39 cellular contexts compared by ENCODE assay signal in genomic region chr14:97354119-97354722, GRCh38.
"Had no signal": no experiment of that assay in that cellular context is flagged by ENCODE, and none has a peak within 500 bp of the region (broad histone marks: within the 10 kb centered on the region; RNA-seq: fewer than 3 reads in every experiment).

No MANE protein-coding gene starts in this region.

- H3K36me3 ChIP-seq: adrenal gland, ascending aorta, brain microvascular endothelial cell, breast epithelium, cardiac muscle cell had no signal

- H3K9me3 ChIP-seq: adrenal gland, ascending aorta, body of pancreas, breast epithelium had no signal

- H3K27ac ChIP-seq: adrenal gland, ascending aorta, body of pancreas, brain microvascular endothelial cell, breast epithelium, cardiac muscle cell had no signal

- H3K27ac Mint-ChIP-seq: activated naive CD4-positive, alpha-beta T cell treated with anti-CD3 and anti-CD28 coated beads for 36 hours; activated naive CD4-positive, alpha-beta T cell treated with anti-CD3 and anti-CD28 coated beads, Interleukin-2, amount 10 ng/mL, durations not matched to agents 7 days and 5 days; activated naive CD8-positive, alpha-beta T cell; activated naive CD8-positive, alpha-beta T cell treated with anti-CD3 and anti-CD28 coated beads, Interleukin-2, amount 10 ng/mL, durations not matched to agents 7 days and 5 days; activated naive CD8-positive, alpha-beta T cell treated with anti-CD3 and anti-CD28 coated beads, Interleukin-2, amount 50 U/mL, for 24 hours; activated T-cell treated with anti-CD3 and anti-CD28 coated beads, Interleukin-2, amount 50 U/mL, for 24 hours; activated T-cell treated with anti-CD3 and anti-CD28 coated beads, Interleukin-2, amount 50 U/mL, for 72 hours; activated T-helper 1 cell treated with anti-CD3 and anti-CD28 coated beads, Interleukin-12 subunit alpha, Interleukin-12 subunit beta, Interleukin-2, Interleukin-4 antibody, amounts not matched to agents 30 ng/mL and 10 ng/mL and 1 ng/mL, durations not matched to agents 14 hours and 24 hours and 36 hours; activated T-helper 17 cell treated with anti-CD3 and anti-CD28 coated beads, Interleukin-2, amount 50 U/mL, for 72 hours; activated T-helper 2 cell treated with anti-CD3 and anti-CD28 coated beads, Interferon-gamma antibody, Interleukin-2, Interleukin-4, amounts not matched to agents 10 μg/mL and 5 μg/mL and 100 μg/mL, durations not matched to agents 14 hours and 24 hours and 36 hours; brain had no signal

- H3K4me1 Mint-ChIP-seq: activated T-helper 17 cell treated with anti-CD3 and anti-CD28 coated beads, Interleukin-2, amount 50 U/mL, for 72 hours had no signal

- H3K27me3 ChIP-seq: ascending aorta, body of pancreas, brain microvascular endothelial cell, cardiac muscle cell had no signal

- H3K36me3 Mint-ChIP-seq: activated naive CD8-positive, alpha-beta T cell; activated naive CD8-positive, alpha-beta T cell treated with anti-CD3 and anti-CD28 coated beads for 36 hours; brain had no signal

- H3K4me3 Mint-ChIP-seq: activated naive CD4-positive, alpha-beta T cell treated with anti-CD3 and anti-CD28 coated beads for 36 hours; activated naive CD4-positive, alpha-beta T cell treated with anti-CD3 and anti-CD28 coated beads, Interleukin-2, amount 10 ng/mL, durations not matched to agents 7 days and 5 days; activated naive CD8-positive, alpha-beta T cell; activated naive CD8-positive, alpha-beta T cell treated with anti-CD3 and anti-CD28 coated beads for 36 hours; activated naive CD8-positive, alpha-beta T cell treated with anti-CD3 and anti-CD28 coated beads, Interleukin-2, amount 10 ng/mL, durations not matched to agents 7 days and 5 days; activated naive CD8-positive, alpha-beta T cell treated with anti-CD3 and anti-CD28 coated beads, Interleukin-2, amount 50 U/mL, for 24 hours; activated T-cell treated with anti-CD3 and anti-CD28 coated beads, Interleukin-2, amount 50 U/mL, for 24 hours; activated T-cell treated with anti-CD3 and anti-CD28 coated beads, Interleukin-2, amount 50 U/mL, for 4 hours; activated T-cell treated with anti-CD3 and anti-CD28 coated beads, Interleukin-2, amount 50 U/mL, for 72 hours; activated T-helper 1 cell treated with anti-CD3 and anti-CD28 coated beads, Interleukin-12 subunit alpha, Interleukin-12 subunit beta, Interleukin-2, Interleukin-4 antibody, amounts not matched to agents 30 ng/mL and 10 ng/mL and 1 ng/mL, durations not matched to agents 14 hours and 24 hours and 36 hours; activated T-helper 17 cell treated with anti-CD3 and anti-CD28 coated beads, Interleukin-2, amount 50 U/mL, for 72 hours; brain; central memory CD8-positive, alpha-beta T cell had no signal

- H3K4me3 ChIP-seq: adrenal gland, ascending aorta, body of pancreas, breast epithelium, cardiac muscle cell had no signal

- H3K27me3 Mint-ChIP-seq: activated naive CD8-positive, alpha-beta T cell; activated naive CD8-positive, alpha-beta T cell treated with anti-CD3 and anti-CD28 coated beads for 36 hours; activated naive CD8-positive, alpha-beta T cell treated with anti-CD3 and anti-CD28 coated beads, Interleukin-2, amount 50 U/mL, for 24 hours; activated T-cell treated with anti-CD3 and anti-CD28 coated beads, Interleukin-2, amount 50 U/mL, for 24 hours; activated T-helper 17 cell treated with anti-CD3 and anti-CD28 coated beads, Interleukin-2, amount 50 U/mL, for 72 hours; central memory CD8-positive, alpha-beta T cell had no signal

- H3K9me3 Mint-ChIP-seq: activated naive CD8-positive, alpha-beta T cell treated with anti-CD3 and anti-CD28 coated beads for 36 hours; activated T-cell treated with anti-CD3 and anti-CD28 coated beads, Interleukin-2, amount 50 U/mL, for 24 hours; activated T-cell treated with anti-CD3 and anti-CD28 coated beads, Interleukin-2, amount 50 U/mL, for 4 hours; activated T-helper 1 cell treated with anti-CD3 and anti-CD28 coated beads, Interleukin-12 subunit alpha, Interleukin-12 subunit beta, Interleukin-2, Interleukin-4 antibody, amounts not matched to agents 30 ng/mL and 10 ng/mL and 1 ng/mL, durations not matched to agents 14 hours and 24 hours and 36 hours; activated T-helper 17 cell treated with anti-CD3 and anti-CD28 coated beads, Interleukin-2, amount 50 U/mL, for 72 hours; activated T-helper 2 cell treated with anti-CD3 and anti-CD28 coated beads, Interferon-gamma antibody, Interleukin-2, Interleukin-4, amounts not matched to agents 10 μg/mL and 5 μg/mL and 100 μg/mL, durations not matched to agents 14 hours and 24 hours and 36 hours; central memory CD8-positive, alpha-beta T cell had no signal

- ATAC-seq: activated naive CD8-positive, alpha-beta T cell treated with anti-CD3 and anti-CD28 coated beads, Interleukin-2, amount 50 U/mL, for 24 hours; activated T-cell treated with anti-CD3 and anti-CD28 coated beads, Interleukin-2, amount 50 U/mL, for 4 hours; activated T-cell treated with anti-CD3 and anti-CD28 coated beads, Interleukin-2, amount 50 U/mL, for 72 hours; activated T-helper 17 cell treated with anti-CD3 and anti-CD28 coated beads, Interleukin-2, amount 50 U/mL, for 72 hours; body of pancreas had no signal

- FAIRE-seq: astrocyte, bronchial epithelial cell had no signal

- H3K4me1 ChIP-seq: adrenal gland, ascending aorta, breast epithelium had no signal

- DNase-seq: activated effector memory CD4-positive, alpha-beta T cell treated with anti-CD3 and anti-CD28 coated beads, Interleukin-2, amount 50 U/mL, for 16 hours; activated effector memory CD4-positive, alpha-beta T cell treated with Interleukin-2 at 50 U/mL for 16 hours; activated gamma-delta T cell; activated gamma-delta T cell treated with Interleukin-2 at 50 U/mL for 16 hours; activated naive CD4-positive, alpha-beta T cell; activated naive CD4-positive, alpha-beta T cell treated with anti-CD3 and anti-CD28 coated beads for 36 hours; activated naive CD4-positive, alpha-beta T cell treated with anti-CD3 and anti-CD28 coated beads, Interleukin-2, amount 10 ng/mL, durations not matched to agents 7 days and 5 days; activated naive CD4-positive, alpha-beta T cell treated with anti-CD3 and anti-CD28 coated beads, Interleukin-2, amount 50 U/mL, for 16 hours; activated naive CD4-positive, alpha-beta T cell treated with Interleukin-2 at 50 U/mL for 16 hours; activated naive CD8-positive, alpha-beta T cell treated with anti-CD3 and anti-CD28 coated beads for 36 hours; activated naive CD8-positive, alpha-beta T cell treated with anti-CD3 and anti-CD28 coated beads, Interleukin-2, amount 10 ng/mL, durations not matched to agents 7 days and 5 days; activated naive CD8-positive, alpha-beta T cell treated with anti-CD3 and anti-CD28 coated beads, Interleukin-2, amount 50 U/mL, for 24 hours; activated T-cell treated with anti-CD3 and anti-CD28 coated beads for 4 hours; activated T-cell treated with anti-CD3 and anti-CD28 coated beads, Interleukin-2, amount 50 U/mL, for 1 hour; activated T-cell treated with anti-CD3 and anti-CD28 coated beads, Interleukin-2, amount 50 U/mL, for 24 hours; activated T-cell treated with anti-CD3 and anti-CD28 coated beads, Interleukin-2, amount 50 U/mL, for 4 hours; activated T-cell treated with anti-CD3 and anti-CD28 coated beads, Interleukin-2, amount 50 U/mL, for 48 hours; activated T-cell treated with anti-CD3 and anti-CD28 coated beads, Interleukin-2, amount 50 U/mL, for 72 hours; adrenal gland; amniotic stem cell; amygdala; anterior cingulate cortex; aorta; body of pancreas; brain microvascular endothelial cell; caudate nucleus; central memory CD4-positive, alpha-beta T cell; cerebellar nuclear complex had no signal
